26 cellular contexts compared by ENCODE assay signal in genomic region chr7:33537078-33537477, GRCh38.
"Had no signal": no experiment of that assay in that cellular context is flagged by ENCODE, and none has a peak within 500 bp of the region (broad histone marks: within the 10 kb centered on the region; RNA-seq: fewer than 3 reads in every experiment).

No MANE protein-coding gene starts in this region.

- H3K27ac ChIP-seq: breast epithelium, coronary artery, dorsolateral prefrontal cortex had no signal

- H3K4me3 Mint-ChIP-seq: activated B cell treated with CpG ODN at 0.5 μM for 24 hours; activated CD8-positive, alpha-beta T cell treated with anti-CD3 and anti-CD28 coated beads for 36 hours; activated naive CD8-positive, alpha-beta T cell; activated T-cell treated with anti-CD3 and anti-CD28 coated beads, Interleukin-2, amount 50 U/mL, for 4 hours; activated T-helper 17 cell treated with anti-CD3 and anti-CD28 coated beads, Interleukin-2, amount 50 U/mL, for 72 hours; brain; central memory CD8-positive, alpha-beta T cell; dendritic cell treated with granulocyte-macrophage colony-stimulating factor and Interleukin-4, amounts not matched to agents 40 ng/mL and 50 ng/mL, for 4 days; endodermal cell had no signal

- H3K27ac Mint-ChIP-seq: activated B cell treated with CpG ODN at 0.5 μM for 24 hours; activated CD8-positive, alpha-beta T cell treated with anti-CD3 and anti-CD28 coated beads for 36 hours; activated naive CD8-positive, alpha-beta T cell; activated T-helper 17 cell treated with anti-CD3 and anti-CD28 coated beads, Interleukin-2, amount 50 U/mL, for 72 hours; brain; dendritic cell treated with granulocyte-macrophage colony-stimulating factor and Interleukin-4, amounts not matched to agents 40 ng/mL and 50 ng/mL, for 4 days; endodermal cell had no signal

- H3K4me1 ChIP-seq: breast epithelium had no signal

- H3K27me3 Mint-ChIP-seq: activated B cell treated with CpG ODN at 0.5 μM for 24 hours; activated CD8-positive, alpha-beta T cell treated with anti-CD3 and anti-CD28 coated beads for 36 hours; activated naive CD8-positive, alpha-beta T cell; activated T-helper 17 cell treated with anti-CD3 and anti-CD28 coated beads, Interleukin-2, amount 50 U/mL, for 72 hours; brain; central memory CD8-positive, alpha-beta T cell; dendritic cell treated with granulocyte-macrophage colony-stimulating factor and Interleukin-4, amounts not matched to agents 40 ng/mL and 50 ng/mL, for 4 days had no signal

- H3K27me3 ChIP-seq: breast epithelium, dorsolateral prefrontal cortex had no signal

- H3K4me3 ChIP-seq: breast epithelium, coronary artery, dorsolateral prefrontal cortex had no signal

- ATAC-seq: activated CD4-positive, CD25-positive, alpha-beta regulatory T cell treated with anti-CD3 and anti-CD28 coated beads, Interleukin-2, amount 50 U/mL, for 24 hours; activated CD8-positive, alpha-beta T cell treated with anti-CD3 and anti-CD28 coated beads for 36 hours; activated T-cell treated with anti-CD3 and anti-CD28 coated beads, Interleukin-2, amount 50 U/mL, for 4 hours; activated T-helper 17 cell treated with anti-CD3 and anti-CD28 coated beads, Interleukin-2, amount 50 U/mL, for 72 hours; esophagus mucosa had no signal

- H3K4me1 Mint-ChIP-seq: activated B cell treated with CpG ODN at 0.5 μM for 24 hours had no signal

- DNase-seq: activated B cell treated with CpG ODN at 0.5 μM for 24 hours; activated CD4-positive, alpha-beta T cell treated with anti-CD3 and anti-CD28 coated beads for 48 hours; activated CD4-positive, alpha-beta T cell treated with anti-CD3 and anti-CD28 coated beads, Interleukin-2, amount 50 U/mL, for 1 hour; activated CD4-positive, alpha-beta T cell treated with anti-CD3 and anti-CD28 coated beads, Interleukin-2, amount 50 U/mL, for 48 hours; activated CD8-positive, alpha-beta memory T cell treated with anti-CD3 and anti-CD28 coated beads for 24 hours; activated CD8-positive, alpha-beta T cell treated with anti-CD3 and anti-CD28 coated beads for 36 hours; activated effector memory CD4-positive, alpha-beta T cell treated with Interleukin-2 at 50 U/mL for 16 hours; activated gamma-delta T cell treated with Interleukin-2 at 50 U/mL for 16 hours; activated naive CD4-positive, alpha-beta T cell treated with anti-CD3 and anti-CD28 coated beads, Interleukin-2, amount 50 U/mL, for 16 hours; activated naive CD4-positive, alpha-beta T cell treated with Interleukin-2 at 50 U/mL for 16 hours; activated T-cell treated with anti-CD3 and anti-CD28 coated beads, Interleukin-2, amount 50 U/mL, for 4 hours; amniotic stem cell; aorta; dorsolateral prefrontal cortex; effector memory CD4-positive, alpha-beta T cell; endodermal cell; foreskin fibroblast had no signal
